ENCODE assay signal across 2 cellular contexts in the genomic region with DNA sequence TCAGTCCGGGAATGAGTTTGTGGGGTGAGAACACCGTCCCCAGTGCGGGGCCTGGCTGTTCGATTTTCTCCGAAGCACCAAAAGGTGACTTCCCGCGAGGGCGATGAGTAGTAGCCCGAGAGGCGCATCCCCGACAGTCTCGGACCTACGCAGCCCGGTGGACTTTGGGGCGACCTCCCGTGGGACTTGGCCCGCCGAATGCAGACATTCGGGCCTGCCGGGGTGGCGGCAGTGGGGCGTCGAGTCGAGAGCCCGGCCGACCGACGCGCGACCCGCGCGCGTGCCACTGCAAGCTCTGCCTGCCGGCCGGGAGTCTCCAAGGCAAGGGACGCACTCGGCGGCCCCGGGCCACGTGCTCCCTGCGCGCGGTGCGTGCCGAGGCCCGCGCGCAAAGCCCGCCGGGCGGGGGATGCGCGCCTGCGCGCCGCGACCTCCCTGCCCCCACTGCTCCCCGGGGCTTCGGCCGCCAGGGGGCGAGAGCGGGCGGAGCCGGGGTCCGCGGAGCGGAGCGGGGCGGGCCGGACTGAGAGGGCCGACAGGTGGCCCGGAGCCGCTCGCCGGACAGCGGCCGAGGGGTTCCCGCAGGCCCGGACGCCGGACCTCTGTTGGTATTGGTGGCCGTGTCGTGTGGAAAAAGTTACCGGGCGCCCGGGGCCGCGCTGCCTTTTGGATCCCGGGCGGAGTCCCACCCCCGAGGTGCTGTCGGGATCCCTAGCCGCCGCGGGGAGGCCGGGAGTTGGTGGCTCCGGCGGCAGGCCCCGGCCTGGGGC.
A peak's percentile ranks its signal among the peaks of the same experiment; 100 is the strongest.
TF ChIP-seq lines count a peak whose summit lies in the region.

No MANE protein-coding gene starts in this region.

TF ChIP-seq in IMR-90, 13 proteins besides CTCF, POLR2A, EP300 and RAD21:
- TF ChIP-seq RCOR1 (IDR thresholded peaks at IDR 0.05; ENCODE audit: insufficient replicate concordance, low read length) (peak; percentile 74), BHLHE40 (IDR thresholded peaks at IDR 0.05; ENCODE audit: low read depth, low read length) (peak; percentile 86), NFE2L2 (IDR thresholded peaks at IDR 0.05; ENCODE audit: low read depth, low read length) (no peak), MAZ (IDR thresholded peaks at IDR 0.05; ENCODE audit: borderline replicate concordance, low read depth, low read length) (peak; percentile 97), FOS (IDR thresholded peaks at IDR 0.05; ENCODE audit: low read depth, low read length) (no peak), RFX5 (IDR thresholded peaks at IDR 0.05; ENCODE audit: low read depth, low read length) (no peak), MXI1 (IDR thresholded peaks at IDR 0.05; ENCODE audit: borderline replicate concordance, low read depth, low read length) (peak; percentile 97), SMC3 (IDR thresholded peaks at IDR 0.05; ENCODE audit: low read depth, low read length) (peak; percentile 49)
- TF ChIP-seq, protein P1, sequence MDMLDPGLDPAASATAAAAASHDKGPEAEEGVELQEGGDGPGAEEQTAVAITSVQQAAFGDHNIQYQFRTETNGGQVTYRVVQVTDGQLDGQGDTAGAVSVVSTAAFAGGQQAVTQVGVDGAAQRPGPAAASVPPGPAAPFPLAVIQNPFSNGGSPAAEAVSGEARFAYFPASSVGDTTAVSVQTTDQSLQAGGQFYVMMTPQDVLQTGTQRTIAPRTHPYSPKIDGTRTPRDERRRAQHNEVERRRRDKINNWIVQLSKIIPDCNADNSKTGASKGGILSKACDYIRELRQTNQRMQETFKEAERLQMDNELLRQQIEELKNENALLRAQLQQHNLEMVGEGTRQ (IDR thresholded peaks at IDR 0.05; ENCODE audit: low read depth, low read length), result peak; percentile 88
- TF ChIP-seq, protein P2, sequence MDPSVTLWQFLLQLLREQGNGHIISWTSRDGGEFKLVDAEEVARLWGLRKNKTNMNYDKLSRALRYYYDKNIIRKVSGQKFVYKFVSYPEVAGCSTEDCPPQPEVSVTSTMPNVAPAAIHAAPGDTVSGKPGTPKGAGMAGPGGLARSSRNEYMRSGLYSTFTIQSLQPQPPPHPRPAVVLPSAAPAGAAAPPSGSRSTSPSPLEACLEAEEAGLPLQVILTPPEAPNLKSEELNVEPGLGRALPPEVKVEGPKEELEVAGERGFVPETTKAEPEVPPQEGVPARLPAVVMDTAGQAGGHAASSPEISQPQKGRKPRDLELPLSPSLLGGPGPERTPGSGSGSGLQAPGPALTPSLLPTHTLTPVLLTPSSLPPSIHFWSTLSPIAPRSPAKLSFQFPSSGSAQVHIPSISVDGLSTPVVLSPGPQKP (IDR thresholded peaks at IDR 0.05; ENCODE audit: borderline replicate concordance, low read depth, low read length), result no peak

TF ChIP-seq in SK-N-SH, 30 proteins besides CTCF, POLR2A, EP300 and RAD21:
- TF ChIP-seq NFIC (IDR thresholded peaks at IDR 0.05; ENCODE audit: borderline replicate concordance) (no peak), SMC3 (IDR thresholded peaks at IDR 0.05; ENCODE audit: low read depth, low read length) (no peak), FOXM1 (IDR thresholded peaks at IDR 0.05; ENCODE audit: low read depth) (no peak), SIN3A (IDR thresholded peaks at IDR 0.05; ENCODE audit: borderline replicate concordance, low read depth, low read length) (peak; percentile 70; the same call in 1 of the 2 replicates), TEAD4 (IDR thresholded peaks at IDR 0.05; ENCODE audit: borderline replicate concordance, insufficient read depth) (no peak), MEF2A (IDR thresholded peaks at IDR 0.05; ENCODE audit: borderline replicate concordance, low read depth) (no peak), NRF1 (IDR thresholded peaks at IDR 0.05; ENCODE audit: low read depth, low read length) (peak; percentile 75), YY1 (IDR thresholded peaks at IDR 0.05; ENCODE audit: low read depth) (no peak), MXI1 (IDR thresholded peaks at IDR 0.05; ENCODE audit: low read depth, low read length) (peak; percentile 95), RFX5 (IDR thresholded peaks at IDR 0.05; ENCODE audit: low read length) (no peak), RCOR1 (IDR thresholded peaks at IDR 0.05; ENCODE audit: low read length) (0 out of 2 replicates have a peak, but pooled peaks have one; percentile 14), POLR2AphosphoS5 (IDR thresholded peaks at IDR 0.05; ENCODE audit: low read depth, low read length) (no peak; the same call in 1 of the 2 replicates), TAF1 (IDR thresholded peaks at IDR 0.05; ENCODE audit: borderline replicate concordance, low read depth, low read length) (0 out of 2 replicates have a peak, but pooled peaks have one; percentile 54), ELF1 (IDR thresholded peaks at IDR 0.05) (no peak), CHD2 (IDR thresholded peaks at IDR 0.05; ENCODE audit: low read length, partially characterized antibody) (peak; percentile 94), GATA2 (CRISPR knock-in tag; IDR thresholded peaks at IDR 0.05) (no peak), JUND (IDR thresholded peaks at IDR 0.05) (no peak), EZH2phosphoT487 (IDR thresholded peaks at IDR 0.05; ENCODE audit: borderline replicate concordance, low read depth) (no peak), TCF12 (IDR thresholded peaks at IDR 0.05) (no peak)
- TF ChIP-seq, protein P3, sequence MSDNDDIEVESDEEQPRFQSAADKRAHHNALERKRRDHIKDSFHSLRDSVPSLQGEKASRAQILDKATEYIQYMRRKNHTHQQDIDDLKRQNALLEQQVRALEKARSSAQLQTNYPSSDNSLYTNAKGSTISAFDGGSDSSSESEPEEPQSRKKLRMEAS (IDR thresholded peaks at IDR 0.05; ENCODE audit: low read depth), result peak; percentile 97
- TF ChIP-seq, protein P4, sequence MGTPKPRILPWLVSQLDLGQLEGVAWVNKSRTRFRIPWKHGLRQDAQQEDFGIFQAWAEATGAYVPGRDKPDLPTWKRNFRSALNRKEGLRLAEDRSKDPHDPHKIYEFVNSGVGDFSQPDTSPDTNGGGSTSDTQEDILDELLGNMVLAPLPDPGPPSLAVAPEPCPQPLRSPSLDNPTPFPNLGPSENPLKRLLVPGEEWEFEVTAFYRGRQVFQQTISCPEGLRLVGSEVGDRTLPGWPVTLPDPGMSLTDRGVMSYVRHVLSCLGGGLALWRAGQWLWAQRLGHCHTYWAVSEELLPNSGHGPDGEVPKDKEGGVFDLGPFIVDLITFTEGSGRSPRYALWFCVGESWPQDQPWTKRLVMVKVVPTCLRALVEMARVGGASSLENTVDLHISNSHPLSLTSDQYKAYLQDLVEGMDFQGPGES (IDR thresholded peaks at IDR 0.05; ENCODE audit: low read depth, low read length), result no peak
- TF ChIP-seq, protein P5, sequence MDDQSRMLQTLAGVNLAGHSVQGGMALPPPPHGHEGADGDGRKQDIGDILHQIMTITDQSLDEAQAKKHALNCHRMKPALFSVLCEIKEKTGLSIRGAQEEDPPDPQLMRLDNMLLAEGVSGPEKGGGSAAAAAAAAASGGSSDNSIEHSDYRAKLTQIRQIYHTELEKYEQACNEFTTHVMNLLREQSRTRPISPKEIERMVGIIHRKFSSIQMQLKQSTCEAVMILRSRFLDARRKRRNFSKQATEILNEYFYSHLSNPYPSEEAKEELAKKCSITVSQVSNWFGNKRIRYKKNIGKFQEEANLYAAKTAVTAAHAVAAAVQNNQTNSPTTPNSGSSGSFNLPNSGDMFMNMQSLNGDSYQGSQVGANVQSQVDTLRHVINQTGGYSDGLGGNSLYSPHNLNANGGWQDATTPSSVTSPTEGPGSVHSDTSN (IDR thresholded peaks at IDR 0.05), result no peak
- TF ChIP-seq, protein P1 (IDR thresholded peaks at IDR 0.05; ENCODE audit: borderline replicate concordance, low read depth, low read length), result peak; percentile 23; the same call in 1 of the 2 replicates
- TF ChIP-seq, protein P6, sequence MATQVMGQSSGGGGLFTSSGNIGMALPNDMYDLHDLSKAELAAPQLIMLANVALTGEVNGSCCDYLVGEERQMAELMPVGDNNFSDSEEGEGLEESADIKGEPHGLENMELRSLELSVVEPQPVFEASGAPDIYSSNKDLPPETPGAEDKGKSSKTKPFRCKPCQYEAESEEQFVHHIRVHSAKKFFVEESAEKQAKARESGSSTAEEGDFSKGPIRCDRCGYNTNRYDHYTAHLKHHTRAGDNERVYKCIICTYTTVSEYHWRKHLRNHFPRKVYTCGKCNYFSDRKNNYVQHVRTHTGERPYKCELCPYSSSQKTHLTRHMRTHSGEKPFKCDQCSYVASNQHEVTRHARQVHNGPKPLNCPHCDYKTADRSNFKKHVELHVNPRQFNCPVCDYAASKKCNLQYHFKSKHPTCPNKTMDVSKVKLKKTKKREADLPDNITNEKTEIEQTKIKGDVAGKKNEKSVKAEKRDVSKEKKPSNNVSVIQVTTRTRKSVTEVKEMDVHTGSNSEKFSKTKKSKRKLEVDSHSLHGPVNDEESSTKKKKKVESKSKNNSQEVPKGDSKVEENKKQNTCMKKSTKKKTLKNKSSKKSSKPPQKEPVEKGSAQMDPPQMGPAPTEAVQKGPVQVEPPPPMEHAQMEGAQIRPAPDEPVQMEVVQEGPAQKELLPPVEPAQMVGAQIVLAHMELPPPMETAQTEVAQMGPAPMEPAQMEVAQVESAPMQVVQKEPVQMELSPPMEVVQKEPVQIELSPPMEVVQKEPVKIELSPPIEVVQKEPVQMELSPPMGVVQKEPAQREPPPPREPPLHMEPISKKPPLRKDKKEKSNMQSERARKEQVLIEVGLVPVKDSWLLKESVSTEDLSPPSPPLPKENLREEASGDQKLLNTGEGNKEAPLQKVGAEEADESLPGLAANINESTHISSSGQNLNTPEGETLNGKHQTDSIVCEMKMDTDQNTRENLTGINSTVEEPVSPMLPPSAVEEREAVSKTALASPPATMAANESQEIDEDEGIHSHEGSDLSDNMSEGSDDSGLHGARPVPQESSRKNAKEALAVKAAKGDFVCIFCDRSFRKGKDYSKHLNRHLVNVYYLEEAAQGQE (IDR thresholded peaks at IDR 0.05; ENCODE audit: low read depth, low read length), result peak; percentile 58
- TF ChIP-seq, protein P7, sequence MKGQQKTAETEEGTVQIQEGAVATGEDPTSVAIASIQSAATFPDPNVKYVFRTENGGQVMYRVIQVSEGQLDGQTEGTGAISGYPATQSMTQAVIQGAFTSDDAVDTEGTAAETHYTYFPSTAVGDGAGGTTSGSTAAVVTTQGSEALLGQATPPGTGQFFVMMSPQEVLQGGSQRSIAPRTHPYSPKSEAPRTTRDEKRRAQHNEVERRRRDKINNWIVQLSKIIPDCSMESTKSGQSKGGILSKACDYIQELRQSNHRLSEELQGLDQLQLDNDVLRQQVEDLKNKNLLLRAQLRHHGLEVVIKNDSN (IDR thresholded peaks at IDR 0.05; ENCODE audit: borderline replicate concordance, low read depth), result peak; percentile 69
- TF ChIP-seq, protein P8, sequence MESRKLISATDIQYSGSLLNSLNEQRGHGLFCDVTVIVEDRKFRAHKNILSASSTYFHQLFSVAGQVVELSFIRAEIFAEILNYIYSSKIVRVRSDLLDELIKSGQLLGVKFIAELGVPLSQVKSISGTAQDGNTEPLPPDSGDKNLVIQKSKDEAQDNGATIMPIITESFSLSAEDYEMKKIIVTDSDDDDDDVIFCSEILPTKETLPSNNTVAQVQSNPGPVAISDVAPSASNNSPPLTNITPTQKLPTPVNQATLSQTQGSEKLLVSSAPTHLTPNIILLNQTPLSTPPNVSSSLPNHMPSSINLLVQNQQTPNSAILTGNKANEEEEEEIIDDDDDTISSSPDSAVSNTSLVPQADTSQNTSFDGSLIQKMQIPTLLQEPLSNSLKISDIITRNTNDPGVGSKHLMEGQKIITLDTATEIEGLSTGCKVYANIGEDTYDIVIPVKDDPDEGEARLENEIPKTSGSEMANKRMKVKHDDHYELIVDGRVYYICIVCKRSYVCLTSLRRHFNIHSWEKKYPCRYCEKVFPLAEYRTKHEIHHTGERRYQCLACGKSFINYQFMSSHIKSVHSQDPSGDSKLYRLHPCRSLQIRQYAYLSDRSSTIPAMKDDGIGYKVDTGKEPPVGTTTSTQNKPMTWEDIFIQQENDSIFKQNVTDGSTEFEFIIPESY (IDR thresholded peaks at IDR 0.05; ENCODE audit: borderline replicate concordance, low read depth), result no peak
